ENCODE assay signal across 14 cellular contexts in genomic region chr2:191748528-191749180, GRCh38.
A peak's percentile ranks its signal among the peaks of the same experiment; 100 is the strongest.
DNase-seq lines count a peak whose midpoint lies in the region; ATAC-seq, FAIRE-seq and TF ChIP-seq lines count a peak whose summit lies in the region.
"Had no signal": no experiment of that assay in that cellular context is flagged by ENCODE, and none has a peak within 500 bp of the region (broad histone marks: within the 10 kb centered on the region; RNA-seq: fewer than 3 reads in every experiment).

No MANE protein-coding gene starts in this region.

- H3K27ac ChIP-seq in astrocyte (ENCODE audit: low read depth, low read length) = no peak overlapping the region
- H3K27ac ChIP-seq: body of pancreas, upper lobe of right lung had no signal

- H3K36me3 ChIP-seq in astrocyte (ENCODE audit: insufficient read depth, low read length) = no peaks in the 10 kb centered on the region
- H3K36me3 ChIP-seq: upper lobe of right lung had no signal

- H3K27ac Mint-ChIP-seq in astrocyte (ENCODE audit: unreplicated experiment) (peak overlapping the region; percentile 28), CD14-positive monocyte (no peak overlapping the region)
- H3K27ac Mint-ChIP-seq: CD4-positive, alpha-beta T cell; naive B cell had no signal

- no peak for TF ChIP-seq CTCF in GM13977 (IDR thresholded peaks at IDR 0.05; ENCODE audit: extremely low read depth, insufficient read depth, missing control alignments)
- no peak for TF ChIP-seq CTCF in astrocyte (IDR thresholded peaks at IDR 0.05; ENCODE audit: insufficient read depth, low read depth, low read length)
- TF ChIP-seq CTCF in CD14-positive monocyte (IDR thresholded peaks at IDR 0.05) = no peak

- intact Hi-C loops in posterior cingulate gyrus (cut with DNase I) (no loop called here), CD14-positive monocyte (cut with micrococcal nuclease) (no loop called here)

- H3K9me3 Mint-ChIP-seq in astrocyte (ENCODE audit: unreplicated experiment) (no peaks in the 10 kb centered on the region), CD14-positive monocyte (peaks cover 0 to 2% (median 0%) of the 10 kb centered on the region in 7 donors)
- H3K9me3 Mint-ChIP-seq: CD4-positive, alpha-beta T cell; naive B cell had no signal

- peak overlapping the region; percentile 39 for H3K4me2 ChIP-seq in astrocyte (ENCODE audit: low read length)

- FAIRE-seq in astrocyte (lab: Jason Lieb, UNC) = peak; percentile 56
- FAIRE-seq: RCC 7860 had no signal

- ATAC-seq in GM19463 (IDR thresholded peaks at IDR 0.05; ENCODE audit: unreplicated experiment) (peak; percentile 84), HG03025 (IDR thresholded peaks at IDR 0.05; ENCODE audit: low FRiP score, unreplicated experiment) (peak; percentile 62)
- ATAC-seq: body of pancreas, upper lobe of right lung had no signal

- H3K9me3 ChIP-seq in astrocyte (ENCODE audit: insufficient read depth, low read depth, low read length) = no peaks in the 10 kb centered on the region
- H3K9me3 ChIP-seq: body of pancreas, upper lobe of right lung had no signal

- H3K27me3 Mint-ChIP-seq in astrocyte (ENCODE audit: low read depth, unreplicated experiment) (no peaks in the 10 kb centered on the region), CD14-positive monocyte (ENCODE audit: low read depth in 3 of 3) (no peaks in the 10 kb centered on the region)

- H3K4me3 ChIP-seq in astrocyte (ENCODE audit: insufficient read depth, low read depth, low read length) = no peak overlapping the region
- H3K4me3 ChIP-seq: body of pancreas, upper lobe of right lung had no signal

- no peaks in the 10 kb centered on the region for H4K20me1 ChIP-seq in astrocyte (ENCODE audit: insufficient read depth, low read length)

- H3K36me3 Mint-ChIP-seq in astrocyte (ENCODE audit: low read depth, unreplicated experiment) = no peaks in the 10 kb centered on the region
- no peaks in the 10 kb centered on the region for H3K36me3 Mint-ChIP-seq in CD14-positive monocyte
- H3K36me3 Mint-ChIP-seq: naive B cell had no signal

- H2AFZ ChIP-seq in astrocyte (ENCODE audit: low read depth, low read length) = no peak overlapping the region

- DNase-seq in GM13977 (ENCODE audit: low spot score) (peak; percentile 64), astrocyte (ENCODE audit: low read depth) (peak; percentile 57), kidney glomerular epithelial cell (lab: John Stamatoyannopoulos, UW) (no peak), posterior cingulate gyrus (no peak), CD14-positive monocyte (ENCODE audit: low spot score) (no peak)
- DNase-seq in effector CD8-positive, alpha-beta T cell (lab: John Stamatoyannopoulos, UW) = no peak
- DNase-seq: body of pancreas; CD4-positive, alpha-beta T cell; naive B cell; stimulated activated CD4-positive, alpha-beta T cell treated with anti-CD3 and anti-CD28 coated beads, Interleukin-4, amount 100 ng/mL, for 24 hours; upper lobe of right lung had no signal

- H3K4me1 ChIP-seq in astrocyte (ENCODE audit: insufficient read depth, low read length) = peaks cover 21% of the 10 kb centered on the region
- H3K4me1 ChIP-seq: body of pancreas, upper lobe of right lung had no signal

- H3K4me1 Mint-ChIP-seq in astrocyte (ENCODE audit: low read depth, unreplicated experiment) (peaks cover 22% of the 10 kb centered on the region), CD14-positive monocyte (no peaks in the 10 kb centered on the region)
- H3K4me1 Mint-ChIP-seq: naive B cell had no signal

- no peak overlapping the region for H3K4me3 Mint-ChIP-seq in astrocyte (ENCODE audit: unreplicated experiment)
- H3K4me3 Mint-ChIP-seq in CD14-positive monocyte = no peak overlapping the region
- H3K4me3 Mint-ChIP-seq: CD4-positive, alpha-beta T cell; naive B cell had no signal

- in situ Hi-C loops in GM13977 (cut with MboI; ENCODE audit: low pct_unique_long_range_greater_than_20kb, low sequenced_read_pairs, unreplicated experiment) = no loop called here

- H3K79me2 ChIP-seq in astrocyte (ENCODE audit: insufficient read depth, low read length) = no peaks in the 10 kb centered on the region

- no peaks in the 10 kb centered on the region for H3K27me3 ChIP-seq in astrocyte (ENCODE audit: insufficient read depth, low read length)
- H3K27me3 ChIP-seq: body of pancreas, upper lobe of right lung had no signal

- H3K9ac ChIP-seq in astrocyte (ENCODE audit: low read length) = no peak overlapping the region

Comparison
In these comparisons a context has a peak if more than half of its experiments do, and no peak if none do; other contexts are left out.
1. DNase-seq: peak in GM13977 (single experiment) and astrocyte (single experiment); none in effector CD8-positive, alpha-beta T cell (single experiment), kidney glomerular epithelial cell (single experiment), posterior cingulate gyrus (0 of 10) and CD14-positive monocyte (single experiment).